Comparison of ENCODE assay signal across 6 cellular contexts in genomic region chr19:40846722-40847121, GRCh38. TPM values are rescaled to one million over a fixed set of nuclear protein-coding genes. Genes with fewer than 3 reads are reported as not detected.
"Had no signal": no experiment of that assay in that cellular context is flagged by ENCODE, and none has a peak within 500 bp of the region (broad histone marks: within the 10 kb centered on the region; RNA-seq: fewer than 3 reads in every experiment).

No MANE protein-coding gene starts in this region.

RNA-seq across cellular contexts. Expression of gene CYP2A6, which starts 3.5 kb away (rescaled TPM):
- total RNA-seq: GM23248, H4, H7, HT-29, IMR-90 had no signal
- polyA plus RNA-seq: GM23248, IMR-90, K562 had no signal

RNA-seq across cellular contexts. Expression of gene CYP2A7, which starts 35.3 kb away (rescaled TPM):
- total RNA-seq: GM23248, H4, H7, HT-29, IMR-90 had no signal
- polyA plus RNA-seq: GM23248, IMR-90, K562 had no signal
